In genomic region chr7:21944616-21945373, GRCh38 we compare ENCODE assay signal across 8 cellular contexts. TPM values are rescaled to one million over a fixed set of nuclear protein-coding genes. Genes with fewer than 3 reads are reported as not detected.
DNase-seq lines count a peak whose midpoint lies in the region; ATAC-seq and TF ChIP-seq lines count a peak whose summit lies in the region.

No MANE protein-coding gene starts in this region.

- H3K36me3 Mint-ChIP-seq in activated T-helper 2 cell treated with anti-CD3 and anti-CD28 coated beads, Interferon-gamma antibody, Interleukin-2, Interleukin-4, amounts not matched to agents 10 μg/mL and 5 μg/mL and 100 μg/mL, durations not matched to agents 14 hours and 24 hours and 36 hours (ENCODE audit: low read depth) = peaks cover 23% of the 10 kb centered on the region

- peak overlapping the region; percentile 93 for H3K4me2 ChIP-seq in GM23248 (ENCODE audit: unreplicated experiment)
- peak overlapping the region; percentile 64 for H3K4me2 ChIP-seq in parathyroid adenoma (ENCODE audit: low read length)

- intact Hi-C loops in activated T-helper 2 cell treated with anti-CD3 and anti-CD28 coated beads, Interferon-gamma antibody, Interleukin-2, Interleukin-4, amounts not matched to agents 10 μg/mL and 5 μg/mL and 100 μg/mL, durations not matched to agents 14 hours and 24 hours and 36 hours (cut with micrococcal nuclease) = loop anchor here (5.0 to 10.0 kb wide), 4 partner anchors 230 to 940 kb away; partner anchors contain the start of gene SP4
- intact Hi-C loops in Right ventricle myocardium inferior (cut with DNase I) = loop anchor here (2.0 kb wide), 1 partner anchor 32 kb away; no protein-coding TSS in a partner anchor

- no peaks in the 10 kb centered on the region for H3K36me3 ChIP-seq in GM23248 (ENCODE audit: low read depth)
- no peaks in the 10 kb centered on the region for H3K36me3 ChIP-seq in parathyroid adenoma (ENCODE audit: control insufficient read depth, insufficient read depth, low read length)

- peak; percentile 16 for DNase-seq in A172 (ENCODE audit: low spot score)
- peak; percentile 53 for DNase-seq in GM23248
- DNase-seq in NCI-H510A treated with DMSO at 0.1 percent for 48 hours (lab: John Stamatoyannopoulos, UW) = peak; percentile 79
- DNase-seq in activated T-helper 2 cell treated with anti-CD3 and anti-CD28 coated beads, Interferon-gamma antibody, Interleukin-2, Interleukin-4, amounts not matched to agents 10 μg/mL and 5 μg/mL and 100 μg/mL, durations not matched to agents 14 hours and 24 hours and 36 hours (ENCODE audit: low spot score) = peak; percentile 23
- peak; percentile 77 for DNase-seq in Right ventricle myocardium inferior (ENCODE audit: missing footprints)
- DNase-seq in GDM1 (lab: John Stamatoyannopoulos, UW) = no peak

- H3K9me3 Mint-ChIP-seq in activated T-helper 2 cell treated with anti-CD3 and anti-CD28 coated beads, Interferon-gamma antibody, Interleukin-2, Interleukin-4, amounts not matched to agents 10 μg/mL and 5 μg/mL and 100 μg/mL, durations not matched to agents 14 hours and 24 hours and 36 hours = no peaks in the 10 kb centered on the region

- H4K20me1 ChIP-seq in GM23248 (ENCODE audit: insufficient read depth) = no peaks in the 10 kb centered on the region

- H3K4me3 ChIP-seq in GM23248 (peak overlapping the region; percentile 81), parathyroid adenoma (ENCODE audit: low read depth, low read length) (peak overlapping the region; percentile 49)

- peak overlapping the region; percentile 85 for H3K27ac Mint-ChIP-seq in activated T-helper 2 cell treated with anti-CD3 and anti-CD28 coated beads, Interferon-gamma antibody, Interleukin-2, Interleukin-4, amounts not matched to agents 10 μg/mL and 5 μg/mL and 100 μg/mL, durations not matched to agents 14 hours and 24 hours and 36 hours

- peaks cover 1% of the 10 kb centered on the region for H3K27me3 Mint-ChIP-seq in activated T-helper 2 cell treated with anti-CD3 and anti-CD28 coated beads, Interferon-gamma antibody, Interleukin-2, Interleukin-4, amounts not matched to agents 10 μg/mL and 5 μg/mL and 100 μg/mL, durations not matched to agents 14 hours and 24 hours and 36 hours (ENCODE audit: low read depth)

- peaks cover 45% of the 10 kb centered on the region for H3K79me2 ChIP-seq in GM23248 (ENCODE audit: insufficient read depth)
- H3K79me2 ChIP-seq in parathyroid adenoma = no peaks in the 10 kb centered on the region

- H3K27ac ChIP-seq in GM23248 = peak overlapping the region; percentile 67
- no peak overlapping the region for H3K27ac ChIP-seq in parathyroid adenoma

- peaks cover 69% of the 10 kb centered on the region for H3K4me1 Mint-ChIP-seq in activated T-helper 2 cell treated with anti-CD3 and anti-CD28 coated beads, Interferon-gamma antibody, Interleukin-2, Interleukin-4, amounts not matched to agents 10 μg/mL and 5 μg/mL and 100 μg/mL, durations not matched to agents 14 hours and 24 hours and 36 hours (ENCODE audit: low read depth)

- in situ Hi-C loops in GM23248 (cut with MboI) = no loop called here

- H3K9ac ChIP-seq in GM23248 (peak overlapping the region; percentile 83), parathyroid adenoma (no peak overlapping the region)

- H3K4me3 Mint-ChIP-seq in activated T-helper 2 cell treated with anti-CD3 and anti-CD28 coated beads, Interferon-gamma antibody, Interleukin-2, Interleukin-4, amounts not matched to agents 10 μg/mL and 5 μg/mL and 100 μg/mL, durations not matched to agents 14 hours and 24 hours and 36 hours (ENCODE audit: low read depth) = peak overlapping the region; percentile 91

- H2AFZ ChIP-seq in GM23248 (peak overlapping the region; percentile 81), parathyroid adenoma (peak overlapping the region; percentile 85)

- no peaks in the 10 kb centered on the region for H3K9me3 ChIP-seq in GM23248 (ENCODE audit: low read depth)
- H3K9me3 ChIP-seq in parathyroid adenoma (ENCODE audit: control insufficient read depth, low read length) = no peaks in the 10 kb centered on the region

- no peaks in the 10 kb centered on the region for H3K27me3 ChIP-seq in GM23248 (replicated peaks; ENCODE audit: insufficient read depth)
- H3K27me3 ChIP-seq in parathyroid adenoma (ENCODE audit: control insufficient read depth, insufficient read depth, low read length) = no peaks in the 10 kb centered on the region

- WGBS in GM23248 (ENCODE audit: low coverage in 1 of 2, low lambda C conversion rate in 2 of 2, missing lambda C conversion rate in 2 of 2), 2 experiments = 4% methylated on average over 33 of the region's 33 CpGs

- no peaks in the 10 kb centered on the region for H3K9me2 ChIP-seq in GM23248 (ENCODE audit: insufficient read depth)

- no peak for ATAC-seq in Right ventricle myocardium inferior
- ATAC-seq in HG03342 (IDR thresholded peaks at IDR 0.05; ENCODE audit: unreplicated experiment) = no peak

- peaks cover 37% of the 10 kb centered on the region for H3K4me1 ChIP-seq in GM23248 (ENCODE audit: insufficient read depth)
- H3K4me1 ChIP-seq in parathyroid adenoma = no peaks in the 10 kb centered on the region

- TF ChIP-seq CTCF in parathyroid adenoma (IDR thresholded peaks at IDR 0.05) = peak; percentile 8

- H3F3A ChIP-seq in GM23248 (ENCODE audit: insufficient read depth) = peaks cover 30% of the 10 kb centered on the region

RNA-seq across cellular contexts. Expression of gene CDCA7L, which starts 0.9 kb away (rescaled TPM):
- total RNA-seq in A172 (2014; rRNA removed; shearing (Covaris generic)) = 97.8 and 100 TPM in 2 replicates
- total RNA-seq in GM23248 (2014; rRNA removed; shearing (Covaris generic)) = 44.1 and 45.9 TPM in 2 replicates
- polyA plus RNA-seq in GM23248 (2016; fragmentation: Nextera tagmentation; extraction: Ambion mirVana) = 44.0 and 44.1 TPM in 2 replicates
- total RNA-seq in activated T-helper 2 cell treated with anti-CD3 and anti-CD28 coated beads, Interferon-gamma antibody, Interleukin-2, Interleukin-4, amounts not matched to agents 10 μg/mL and 5 μg/mL and 100 μg/mL, durations not matched to agents 14 hours and 24 hours and 36 hours = 81.5 and 82.9 TPM in 2 replicates
- total RNA-seq in Right ventricle myocardium inferior = 59.1 TPM
